ENCODE assay signal across 15 cellular contexts in genomic region chr6:16473908-16474791, GRCh38.
A peak's percentile ranks its signal among the peaks of the same experiment; 100 is the strongest.
DNase-seq lines count a peak whose midpoint lies in the region; ATAC-seq and TF ChIP-seq lines count a peak whose summit lies in the region.
"Had no signal": no experiment of that assay in that cellular context is flagged by ENCODE, and none has a peak within 500 bp of the region (broad histone marks: within the 10 kb centered on the region; RNA-seq: fewer than 3 reads in every experiment).

No MANE protein-coding gene starts in this region.

- CTCF ChIA-PET in CD8-positive, alpha-beta memory T cell (lab: Charles Lee): interaction anchor here (0.9 to 1.8 kb wide), 5 partner anchors 15 to 289 kb away, joined by 3 to 8 read pairs (median 4); no protein-coding TSS in a partner anchor
- CTCF ChIA-PET in activated B cell treated with CpG ODN at 0.5 μM for 24 hours (lab: Charles Lee): interaction anchor here (1.2 to 1.5 kb wide), 2 partner anchors 37 to 142 kb away, joined by 4 to 10 read pairs; no protein-coding TSS in a partner anchor

- no peak overlapping the region for H3K9ac ChIP-seq in H9 (ENCODE audit: extremely low read depth, insufficient read length, low read length)

- no peaks in the 10 kb centered on the region for H3K36me3 ChIP-seq in CD8-positive, alpha-beta memory T cell (ENCODE audit: insufficient read depth, low read length)
- H3K36me3 ChIP-seq: right lobe of liver, suprapubic skin had no signal

- no peak overlapping the region for H2AK5ac ChIP-seq in H9 (ENCODE audit: insufficient read length, low read length)

- H2BK5ac ChIP-seq in H9 (ENCODE audit: insufficient read length, low read length): no peak overlapping the region

- H3K23me2 ChIP-seq in H9 (ENCODE audit: insufficient read length, low read depth, low read length, poor library complexity, severe bottlenecking): no peaks in the 10 kb centered on the region

- H3T11ph ChIP-seq in H9 (ENCODE audit: low read length): no peak overlapping the region

- H3K4me3 Mint-ChIP-seq in CD8-positive, alpha-beta memory T cell: peak overlapping the region; percentile 23 to 67 (median 54)
- H3K4me3 Mint-ChIP-seq in activated B cell treated with CpG ODN at 0.5 μM for 24 hours (peak overlapping the region; percentile 59), H9 (no peak overlapping the region)
- H3K4me3 Mint-ChIP-seq: nephron had no signal

- peaks cover 17 to 42% (median 25%) of the 10 kb centered on the region in 3 donors for H3K36me3 Mint-ChIP-seq in CD8-positive, alpha-beta memory T cell
- no peaks in the 10 kb centered on the region for H3K36me3 Mint-ChIP-seq in activated B cell treated with CpG ODN at 0.5 μM for 24 hours (ENCODE audit: low read depth)
- peaks cover 0 to 2% (median 0%) of the 10 kb centered on the region in 3 experiments; a peak in 1 of 7 replicates for H3K36me3 Mint-ChIP-seq in H9 (ENCODE audit: insufficient read depth in 1 of 3, low read depth in 3 of 3)

- no CpG with 5 or more reads among the region's 1 CpG for WGBS in H9 (ENCODE audit: extremely low coverage, insufficient read length, low lambda C conversion rate)

- no peaks in the 10 kb centered on the region for H3K79me2 ChIP-seq in H9 (ENCODE audit: insufficient read depth, low read length)

- H4K20me1 ChIP-seq in H9 (ENCODE audit: control insufficient read depth, insufficient read depth, insufficient read length): no peaks in the 10 kb centered on the region

- H3K14ac ChIP-seq in H9 (ENCODE audit: insufficient read depth, low read length): no peak overlapping the region

- H2BK15ac ChIP-seq in H9 (ENCODE audit: low read depth, low read length): no peak overlapping the region

- no peak overlapping the region for H3K4me2 ChIP-seq in H9 (ENCODE audit: insufficient read depth, insufficient read length, low read length)

- no peaks in the 10 kb centered on the region for H3K9me3 Mint-ChIP-seq in CD8-positive, alpha-beta memory T cell
- H3K9me3 Mint-ChIP-seq in activated B cell treated with CpG ODN at 0.5 μM for 24 hours: no peaks in the 10 kb centered on the region
- no peaks in the 10 kb centered on the region for H3K9me3 Mint-ChIP-seq in H9

- H3K56ac ChIP-seq in H9 (ENCODE audit: insufficient read length, low read depth, low read length): no peak overlapping the region

- H3K23ac ChIP-seq in H9 (ENCODE audit: insufficient read length, low read depth, low read length): no peak overlapping the region

- H3K27ac Mint-ChIP-seq in CD8-positive, alpha-beta memory T cell: peak overlapping the region; percentile 54 to 95 (median 84)
- H3K27ac Mint-ChIP-seq in activated B cell treated with CpG ODN at 0.5 μM for 24 hours (peak overlapping the region; percentile 88), H9 (no peak overlapping the region; a peak in 1 of 7 replicates)
- H3K27ac Mint-ChIP-seq: nephron had no signal

- no peak overlapping the region for H2AFZ ChIP-seq in H9 (ENCODE audit: low read length)

- peak overlapping the region; percentile 6 for H3K27ac ChIP-seq in CD8-positive, alpha-beta memory T cell (ENCODE audit: low read depth, low read length)
- H3K27ac ChIP-seq in H9 (ENCODE audit: insufficient read length, low read depth, low read length): no peak overlapping the region
- H3K27ac ChIP-seq: C4-2B, right lobe of liver, suprapubic skin had no signal

- H3K18ac ChIP-seq in H9 (ENCODE audit: insufficient read length, low read depth, low read length): no peak overlapping the region

- no peak overlapping the region for H4K91ac ChIP-seq in H9 (ENCODE audit: insufficient read length, low read depth, low read length)

- H2BK20ac ChIP-seq in H9 (ENCODE audit: low read depth, low read length, poor library complexity, severe bottlenecking): no peak overlapping the region

- no peak for TF ChIP-seq CTCF in activated B cell treated with CpG ODN at 0.5 μM for 24 hours (IDR thresholded peaks at IDR 0.05)
- no peak for TF ChIP-seq CTCF in H9 (conservative IDR thresholded peaks at IDR 0.05)

- no peak overlapping the region for H4K8ac ChIP-seq in H9 (replicated peaks; ENCODE audit: insufficient read length, low read depth, low read length)

- H2BK12ac ChIP-seq in H9 (ENCODE audit: insufficient read length, low read depth, low read length): no peak overlapping the region

- no peaks in the 10 kb centered on the region for H3K27me3 ChIP-seq in CD8-positive, alpha-beta memory T cell (ENCODE audit: insufficient read depth, low read length, poor library complexity, severe bottlenecking)
- no peaks in the 10 kb centered on the region for H3K27me3 ChIP-seq in H9 (ENCODE audit: insufficient read depth, low read length)
- H3K27me3 ChIP-seq: right lobe of liver, suprapubic skin had no signal

- peaks cover 34% of the 10 kb centered on the region for H3K4me1 ChIP-seq in CD8-positive, alpha-beta memory T cell (ENCODE audit: insufficient read depth, low read length)
- H3K4me1 ChIP-seq in H9 (ENCODE audit: insufficient read depth, low read length): no peaks in the 10 kb centered on the region

- H3K27me3 Mint-ChIP-seq in CD8-positive, alpha-beta memory T cell: no peaks in the 10 kb centered on the region
- no peaks in the 10 kb centered on the region for H3K27me3 Mint-ChIP-seq in activated B cell treated with CpG ODN at 0.5 μM for 24 hours
- H3K27me3 Mint-ChIP-seq in H9 (ENCODE audit: low read depth): no peaks in the 10 kb centered on the region

- H2BK120ac ChIP-seq in H9 (ENCODE audit: low read depth, low read length, poor library complexity, severe bottlenecking): no peak overlapping the region

- intact Hi-C loops in activated B cell treated with CpG ODN at 0.5 μM for 24 hours (cut with micrococcal nuclease): loop anchor here (2.0 kb wide), 1 partner anchor 31 kb away; no protein-coding TSS in a partner anchor

- POLR2A ChIA-PET in CD8-positive, alpha-beta memory T cell (lab: Charles Lee): interaction anchor here (0.6 to 1.0 kb wide), 2 partner anchors 14 to 250 kb away, joined by 3 read pairs; no protein-coding TSS in a partner anchor
- POLR2A ChIA-PET in activated B cell treated with CpG ODN at 0.5 μM for 24 hours (lab: Charles Lee): interaction anchor here (0.6 to 4.3 kb wide), 9 partner anchors 19 to 344 kb away, joined by 3 to 49 read pairs (median 5); no protein-coding TSS in a partner anchor

- H3K4ac ChIP-seq in H9 (ENCODE audit: low read depth, low read length): no peak overlapping the region

- no peaks in the 10 kb centered on the region for H3K79me1 ChIP-seq in H9 (ENCODE audit: insufficient read depth, low read depth, low read length, poor library complexity, severe bottlenecking)

- H3K4me1 Mint-ChIP-seq in CD8-positive, alpha-beta memory T cell: peaks cover 54 to 94% (median 92%) of the 10 kb centered on the region in 3 donors
- H3K4me1 Mint-ChIP-seq in activated B cell treated with CpG ODN at 0.5 μM for 24 hours (peaks cover 78% of the 10 kb centered on the region), H9 (peaks cover 0 to 2% of the 10 kb centered on the region in 2 experiments; a peak in 1 of 4 replicates)

- no peaks in the 10 kb centered on the region for H3K9me3 ChIP-seq in CD8-positive, alpha-beta memory T cell (ENCODE audit: low read length)
- no peaks in the 10 kb centered on the region for H3K9me3 ChIP-seq in H9 (ENCODE audit: control insufficient read depth, low read depth, low read length)
- H3K9me3 ChIP-seq: right lobe of liver, suprapubic skin had no signal

- no peak overlapping the region for H4K5ac ChIP-seq in H9 (ENCODE audit: insufficient read length, low read depth, low read length)

- ATAC-seq in GM19035 (IDR thresholded peaks at IDR 0.05; ENCODE audit: unreplicated experiment) (peak; percentile 0), activated B cell treated with CpG ODN at 0.5 μM for 24 hours (ENCODE audit: low read depth) (peak; percentile 11), GM21526 (IDR thresholded peaks at IDR 0.05; ENCODE audit: low FRiP score, unreplicated experiment) (no peak)
- ATAC-seq: left colon had no signal

- peak in 1 of 5 donors; percentile 28 for DNase-seq in CD8-positive, alpha-beta memory T cell
- no peak for DNase-seq in activated B cell treated with CpG ODN at 0.5 μM for 24 hours
- peak; percentile 30 for DNase-seq in effector CD4-positive, alpha-beta T cell
- DNase-seq in putamen (ENCODE audit: low spot score): no peak
- DNase-seq in H9: no peak
- no peak for DNase-seq in HK-2 (ENCODE audit: unreplicated experiment)
- DNase-seq: left colon, NCI-H2171, right lobe of liver, SIG-M5 had no signal

- peak overlapping the region; percentile 7 for H3K4me3 ChIP-seq in CD8-positive, alpha-beta memory T cell (ENCODE audit: low read length)
- H3K4me3 ChIP-seq: right lobe of liver, suprapubic skin had no signal

Comparison
In these comparisons a context has a peak if more than half of its experiments do, and no peak if none do; other contexts are left out.
1. H3K27ac Mint-ChIP-seq: peak in CD8-positive, alpha-beta memory T cell (8 of 8) and activated B cell treated with CpG ODN at 0.5 μM for 24 hours (single experiment); none in H9 (0 of 3).
2. H3K4me3 Mint-ChIP-seq: peak in CD8-positive, alpha-beta memory T cell (7 of 7) and activated B cell treated with CpG ODN at 0.5 μM for 24 hours (single experiment); none in H9 (0 of 2).